Comparison of ENCODE assay signal across 19 cellular contexts in genomic region chr6:10082385-10082784, GRCh38.
DNase-seq lines count a peak whose midpoint lies in the region; ATAC-seq and TF ChIP-seq lines count a peak whose summit lies in the region.
"Had no signal": no experiment of that assay in that cellular context is flagged by ENCODE, and none has a peak within 500 bp of the region (broad histone marks: within the 10 kb centered on the region; RNA-seq: fewer than 3 reads in every experiment).

No MANE protein-coding gene starts in this region.

- no peaks in the 10 kb centered on the region for H3K4me1 ChIP-seq in left lung

- no peak for TF ChIP-seq CTCF in left lung (IDR thresholded peaks at IDR 0.05)
- TF ChIP-seq CTCF in mesothelial cell of epicardium (IDR thresholded peaks at IDR 0.05; ENCODE audit: unreplicated experiment) = no peak

- peaks cover 16% of the 10 kb centered on the region for H3K4me1 Mint-ChIP-seq in mesothelial cell of epicardium
- H3K4me1 Mint-ChIP-seq: H9 had no signal

- DNase-seq in CD1c-positive myeloid dendritic cell (ENCODE audit: extremely low spot score) (peak; percentile 95), M059J (ENCODE audit: low read depth) (peak; percentile 56), SIG-M5 treated with dmso at 0.1 percent for 504 hours (lab: John Stamatoyannopoulos, UW; ENCODE audit: unreplicated experiment) (peak; percentile 88), left lung (no peak), mesothelial cell of epicardium (ENCODE audit: low spot score in 2 of 2, unreplicated experiment in 2 of 2) (no peak), foreskin melanocyte (no peak)
- DNase-seq: activated CD4-positive, alpha-beta T cell treated with anti-CD3 and anti-CD28 coated beads for 48 hours; activated CD8-positive, alpha-beta memory T cell treated with anti-CD3 and anti-CD28 coated beads, Interleukin-2, amount 50 U/mL, for 4 hours; activated gamma-delta T cell; aorta; H9; NCI-H187 treated with DMSO at 0.1 percent for 48 hours; NCI-H510A; PC-9; stimulated activated CD4-positive, alpha-beta T cell treated with anti-CD3 and anti-CD28 coated beads, Interleukin-4, amount 100 ng/mL, for 24 hours; substantia nigra had no signal

- H3K27me3 ChIP-seq in left lung = no peaks in the 10 kb centered on the region

- intact Hi-C loops in left lung (cut with DNase I) = no loop called here

- ATAC-seq in left lung (peak; percentile 57), HG02852 (IDR thresholded peaks at IDR 0.05; ENCODE audit: unreplicated experiment) (no peak), GM18511 (IDR thresholded peaks at IDR 0.05; ENCODE audit: unreplicated experiment) (no peak)
- ATAC-seq: left lobe of liver had no signal

- H3K36me3 Mint-ChIP-seq in mesothelial cell of epicardium = no peaks in the 10 kb centered on the region

- H3K4me3 Mint-ChIP-seq in mesothelial cell of epicardium = no peak overlapping the region
- H3K4me3 Mint-ChIP-seq: H9 had no signal

- H3K4me3 ChIP-seq in left lung = no peak overlapping the region
- H3K4me3 ChIP-seq: PC-9 had no signal

- H3K9me3 ChIP-seq in left lung = no peaks in the 10 kb centered on the region

- H3K27ac ChIP-seq in left lung = peak overlapping the region in 1 of 2 donors; percentile 74
- H3K27ac ChIP-seq: PC-9 had no signal

- H3K36me3 ChIP-seq in left lung = no peaks in the 10 kb centered on the region

- no peaks in the 10 kb centered on the region for H3K9me3 Mint-ChIP-seq in mesothelial cell of epicardium
- H3K9me3 Mint-ChIP-seq: H9 had no signal

- no peak overlapping the region for H3K27ac Mint-ChIP-seq in mesothelial cell of epicardium
- H3K27ac Mint-ChIP-seq: H9 had no signal

- H3K27me3 Mint-ChIP-seq in mesothelial cell of epicardium (ENCODE audit: low read depth) = peaks cover 2% of the 10 kb centered on the region

Comparison
In these comparisons a context has a peak if more than half of its experiments do, and no peak if none do; other contexts are left out.
1. DNase-seq: peak in CD1c-positive myeloid dendritic cell (single experiment), M059J (single experiment) and SIG-M5 treated with dmso at 0.1 percent for 504 hours (single experiment); none in left lung (0 of 2), mesothelial cell of epicardium (0 of 2) and foreskin melanocyte (single experiment).